ENCODE assay signal across 9 cellular contexts in the genomic region with DNA sequence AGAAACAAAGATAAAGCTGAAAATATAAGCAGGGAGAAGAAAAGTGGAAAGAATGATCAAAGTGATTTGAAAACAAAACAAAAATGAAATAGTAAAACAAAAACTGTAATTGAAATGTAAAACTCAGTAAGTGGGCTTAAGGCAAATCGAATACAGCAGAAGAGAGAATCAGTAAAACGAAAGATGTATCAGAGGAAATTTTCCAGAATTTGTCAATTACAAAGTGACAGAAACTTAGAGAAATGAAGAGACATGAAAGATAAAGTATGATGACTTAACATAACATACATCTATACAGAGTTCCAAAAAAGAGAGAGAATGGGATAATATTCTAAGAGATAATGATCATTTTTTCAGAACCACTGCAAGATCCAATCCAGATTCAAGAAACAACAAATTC.
"Had no signal": no experiment of that assay in that cellular context is flagged by ENCODE, and none has a peak within 500 bp of the region (broad histone marks: within the 10 kb centered on the region; RNA-seq: fewer than 3 reads in every experiment).

No MANE protein-coding gene starts in this region.

- H3K9me3 Mint-ChIP-seq: GM23338 had no signal

- H2AFZ ChIP-seq: GM23338 had no signal

- DNase-seq: H7, IMR-90, KBM-7 had no signal

- H3K27ac ChIP-seq: KMS-11 had no signal

- FAIRE-seq: H1, HTR-8/SVneo had no signal

- H3K27ac Mint-ChIP-seq: GM23338 had no signal

- ATAC-seq: GM23338, HCT116 had no signal

- H3K4me3 ChIP-seq: GM23338, HAP-1 had no signal

- H3K4me1 Mint-ChIP-seq: GM23338 had no signal

- H3K4me1 ChIP-seq: HAP-1 had no signal

- H3K4me3 Mint-ChIP-seq: GM23338 had no signal

- H3K9ac ChIP-seq: KMS-11 had no signal

- H3K4me2 ChIP-seq: GM23338, KMS-11 had no signal
